In the genomic region with DNA sequence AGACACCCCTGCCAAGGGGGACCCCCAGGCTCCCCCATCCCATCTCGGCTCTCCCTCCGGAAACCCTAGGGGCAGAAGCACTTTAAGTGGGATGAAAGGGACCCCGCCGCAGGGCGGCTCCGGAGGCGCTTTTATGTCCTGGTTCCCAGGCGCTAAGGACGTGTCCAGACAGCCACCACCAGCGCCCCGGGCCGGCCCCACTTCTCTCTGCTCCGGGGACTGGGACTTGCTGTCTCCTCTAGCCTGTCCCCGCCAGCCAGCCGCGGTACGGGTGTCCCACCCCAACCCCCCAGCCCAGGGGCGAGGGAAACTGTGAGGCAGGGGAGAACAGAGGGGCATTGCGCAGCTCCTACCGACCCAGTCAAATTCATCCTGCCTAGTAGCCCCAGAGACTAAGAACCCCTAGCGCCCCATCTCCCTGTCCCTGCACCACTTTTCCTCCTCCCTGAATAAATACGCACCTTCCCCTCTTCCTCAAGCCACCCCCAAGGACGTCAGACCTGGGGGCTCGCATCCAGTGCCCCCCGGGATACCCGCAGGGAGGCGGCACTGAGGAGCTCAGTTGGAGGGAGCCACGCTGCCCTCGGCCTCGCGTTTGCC, we compare ENCODE assay signal across 1 cellular context.
TF ChIP-seq lines count a peak whose summit lies in the region.

No MANE protein-coding gene starts in this region.

TF ChIP-seq in IMR-90, 13 proteins besides CTCF, POLR2A, EP300 and RAD21:
- TF ChIP-seq FOS (IDR thresholded peaks at IDR 0.05; ENCODE audit: low read depth, low read length) (no peak), RFX5 (IDR thresholded peaks at IDR 0.05; ENCODE audit: low read depth, low read length) (no peak), MAZ (IDR thresholded peaks at IDR 0.05; ENCODE audit: borderline replicate concordance, low read depth, low read length) (no peak), ELK1 (IDR thresholded peaks at IDR 0.05; ENCODE audit: borderline replicate concordance, low read depth, low read length) (no peak), NFE2L2 (IDR thresholded peaks at IDR 0.05; ENCODE audit: low read depth, low read length) (no peak), BHLHE40 (IDR thresholded peaks at IDR 0.05; ENCODE audit: low read depth, low read length) (no peak), MXI1 (IDR thresholded peaks at IDR 0.05; ENCODE audit: borderline replicate concordance, low read depth, low read length) (no peak)
